In genomic region chr5:7271728-7272127, GRCh38 we compare ENCODE assay signal across 30 cellular contexts.
"Had no signal": no experiment of that assay in that cellular context is flagged by ENCODE, and none has a peak within 500 bp of the region (broad histone marks: within the 10 kb centered on the region; RNA-seq: fewer than 3 reads in every experiment).

No MANE protein-coding gene starts in this region.

- H3K9me3 ChIP-seq: body of pancreas, prostate gland, sigmoid colon, upper lobe of right lung had no signal

- FAIRE-seq: colon, endometrium, frontal cortex, islet of Langerhans had no signal

- H3K27me3 Mint-ChIP-seq: activated B cell treated with CpG ODN at 0.5 μM for 24 hours; activated CD8-positive, alpha-beta memory T cell treated with anti-CD3 and anti-CD28 coated beads, Interleukin-2, amount 10 ng/mL, durations not matched to agents 7 days and 5 days; naive thymus-derived CD4-positive, alpha-beta T cell; stimulated activated memory B cell treated with anti-CD40 and anti-IgM and Interleukin-4, amounts not matched to agents 10 μg/mL and 1 μg/mL and 100 μg/mL, for 72 hours; stimulated activated naive CD8-positive, alpha-beta T cell treated with anti-CD3 and anti-CD28 coated beads, Interleukin-15, amount 100 ng/mL, for 72 hours had no signal

- H3K36me3 ChIP-seq: ovary, prostate gland, sigmoid colon, upper lobe of right lung had no signal

- H3K4me1 Mint-ChIP-seq: activated B cell treated with CpG ODN at 0.5 μM for 24 hours; activated CD8-positive, alpha-beta memory T cell treated with anti-CD3 and anti-CD28 coated beads, Interleukin-2, amount 10 ng/mL, durations not matched to agents 7 days and 5 days; naive thymus-derived CD4-positive, alpha-beta T cell; stimulated activated memory B cell treated with anti-CD40 and anti-IgM and Interleukin-4, amounts not matched to agents 10 μg/mL and 1 μg/mL and 100 μg/mL, for 72 hours; stimulated activated naive CD8-positive, alpha-beta T cell treated with anti-CD3 and anti-CD28 coated beads, Interleukin-15, amount 100 ng/mL, for 72 hours had no signal

- H3K27me3 ChIP-seq: body of pancreas, ovary, sigmoid colon, upper lobe of right lung had no signal

- H3K36me3 Mint-ChIP-seq: activated CD8-positive, alpha-beta memory T cell treated with anti-CD3 and anti-CD28 coated beads, Interleukin-2, amount 10 ng/mL, durations not matched to agents 7 days and 5 days; activated naive CD4-positive, alpha-beta T cell treated with anti-CD3 and anti-CD28 coated beads, Interleukin-2, amount 50 U/mL, for 72 hours; mesothelial cell of epicardium; naive thymus-derived CD4-positive, alpha-beta T cell; stimulated activated memory B cell treated with anti-CD40 and anti-IgM and Interleukin-4, amounts not matched to agents 10 μg/mL and 1 μg/mL and 100 μg/mL, for 72 hours had no signal

- H3K4me3 Mint-ChIP-seq: activated B cell treated with CpG ODN at 0.5 μM for 24 hours; activated CD8-positive, alpha-beta memory T cell treated with anti-CD3 and anti-CD28 coated beads, Interleukin-2, amount 10 ng/mL, durations not matched to agents 7 days and 5 days; activated CD8-positive, alpha-beta T cell treated with anti-CD3 and anti-CD28 coated beads, Interleukin-2, amount 10 ng/mL, durations not matched to agents 7 days and 5 days; mesothelial cell of epicardium; naive thymus-derived CD4-positive, alpha-beta T cell; stimulated activated memory B cell treated with anti-CD40 and anti-IgM and Interleukin-4, amounts not matched to agents 10 μg/mL and 1 μg/mL and 100 μg/mL, for 72 hours; stimulated activated naive CD8-positive, alpha-beta T cell treated with anti-CD3 and anti-CD28 coated beads, Interleukin-15, amount 100 ng/mL, for 72 hours had no signal

- H3K27ac Mint-ChIP-seq: activated B cell treated with CpG ODN at 0.5 μM for 24 hours; activated CD8-positive, alpha-beta memory T cell treated with anti-CD3 and anti-CD28 coated beads, Interleukin-2, amount 10 ng/mL, durations not matched to agents 7 days and 5 days; activated CD8-positive, alpha-beta T cell treated with anti-CD3 and anti-CD28 coated beads, Interleukin-2, amount 10 ng/mL, durations not matched to agents 7 days and 5 days; activated naive CD4-positive, alpha-beta T cell treated with anti-CD3 and anti-CD28 coated beads, Interleukin-2, amount 50 U/mL, for 72 hours; mesothelial cell of epicardium; naive thymus-derived CD4-positive, alpha-beta T cell; stimulated activated memory B cell treated with anti-CD40 and anti-IgM and Interleukin-4, amounts not matched to agents 10 μg/mL and 1 μg/mL and 100 μg/mL, for 72 hours; stimulated activated naive CD8-positive, alpha-beta T cell treated with anti-CD3 and anti-CD28 coated beads, Interleukin-15, amount 100 ng/mL, for 72 hours had no signal

- H3K4me1 ChIP-seq: body of pancreas, prostate gland, sigmoid colon, upper lobe of right lung had no signal

- H3K4me3 ChIP-seq: body of pancreas, ovary, prostate gland, sigmoid colon, smooth muscle cell, upper lobe of right lung had no signal

- H3K27ac ChIP-seq: body of pancreas, ovary, prostate gland, sigmoid colon, upper lobe of right lung had no signal

- DNase-seq: activated B cell treated with CpG ODN at 0.5 μM for 24 hours; activated CD8-positive, alpha-beta memory T cell treated with anti-CD3 and anti-CD28 coated beads, Interleukin-2, amount 10 ng/mL, durations not matched to agents 7 days and 5 days; activated CD8-positive, alpha-beta T cell treated with anti-CD3 and anti-CD28 coated beads, Interleukin-2, amount 10 ng/mL, durations not matched to agents 7 days and 5 days; activated naive CD4-positive, alpha-beta T cell; activated T-cell treated with anti-CD3 and anti-CD28 coated beads, Interleukin-2, amount 50 U/mL, for 48 hours; anterior cingulate cortex; body of pancreas; dermis blood vessel endothelial cell; effector CD4-positive, alpha-beta T cell; left ventricle myocardium superior; naive thymus-derived CD4-positive, alpha-beta T cell; ovary; retina; sigmoid colon; stimulated activated CD4-positive, alpha-beta T cell treated with anti-CD3 and anti-CD28 coated beads, Interleukin-1b, Interleukin-23, amount 100 ng/mL, for 48 hours; stimulated activated CD4-positive, alpha-beta T cell treated with anti-CD3 and anti-CD28 coated beads, Interleukin-4, amount 100 ng/mL, for 4 hours; stimulated activated CD8-positive, alpha-beta memory T cell treated with anti-CD3 and anti-CD28 coated beads, Interleukin-4, amount 100 ng/mL, for 48 hours; stimulated activated naive CD8-positive, alpha-beta T cell treated with anti-CD3 and anti-CD28 coated beads, Interleukin-15, amount 100 ng/mL, for 72 hours; substantia nigra; T-helper 2 cell; upper lobe of right lung had no signal

- H3K9me3 Mint-ChIP-seq: activated B cell treated with CpG ODN at 0.5 μM for 24 hours; stimulated activated naive CD8-positive, alpha-beta T cell treated with anti-CD3 and anti-CD28 coated beads, Interleukin-15, amount 100 ng/mL, for 72 hours had no signal
